22 cellular contexts compared by ENCODE assay signal in genomic region chr2:166957686-166958085, GRCh38.
DNase-seq lines count a peak whose midpoint lies in the region; ATAC-seq and TF ChIP-seq lines count a peak whose summit lies in the region.
"Had no signal": no experiment of that assay in that cellular context is flagged by ENCODE, and none has a peak within 500 bp of the region (broad histone marks: within the 10 kb centered on the region; RNA-seq: fewer than 3 reads in every experiment).

No MANE protein-coding gene starts in this region.

- intact Hi-C loops in left colon (cut with DNase I, micrococcal nuclease) = no loop called here

- H3K36me3 ChIP-seq in SK-N-MC (ENCODE audit: insufficient read depth, low read length) = no peaks in the 10 kb centered on the region
- H3K36me3 ChIP-seq: thyroid gland had no signal

- TF ChIP-seq CTCF in H9 (conservative IDR thresholded peaks at IDR 0.05) = no peak

- H3K23me2 ChIP-seq in H9 (ENCODE audit: insufficient read length, low read depth, low read length, poor library complexity, severe bottlenecking) = no peaks in the 10 kb centered on the region

- H3K4ac ChIP-seq in H9 (ENCODE audit: low read depth, low read length) = no peak overlapping the region

- H3K9ac ChIP-seq in H9 (ENCODE audit: extremely low read depth, insufficient read length, low read length) (no peak overlapping the region), SK-N-MC (ENCODE audit: insufficient read length) (no peak overlapping the region)

- H2AFZ ChIP-seq in H9 (ENCODE audit: low read length) = no peak overlapping the region

- H3K9me3 Mint-ChIP-seq in H9 = no peaks in the 10 kb centered on the region
- H3K9me3 Mint-ChIP-seq: activated T-helper 2 cell treated with anti-CD3 and anti-CD28 coated beads, Interferon-gamma antibody, Interleukin-2, Interleukin-4, amounts not matched to agents 10 μg/mL and 5 μg/mL and 100 μg/mL, durations not matched to agents 14 hours and 24 hours and 36 hours; CD8-positive, alpha-beta T cell; stimulated activated naive CD8-positive, alpha-beta T cell treated with anti-CD3 and anti-CD28 coated beads, Interleukin-15, amount 100 ng/mL, for 72 hours had no signal

- H3K27ac Mint-ChIP-seq in H9 = peak overlapping the region in 2 of 3 experiments; percentile 46 to 95; a peak in 3 of 7 replicates
- H3K27ac Mint-ChIP-seq: activated B cell treated with CpG ODN at 0.5 μM for 24 hours; activated naive CD8-positive, alpha-beta T cell; activated T-helper 2 cell treated with anti-CD3 and anti-CD28 coated beads, Interferon-gamma antibody, Interleukin-2, Interleukin-4, amounts not matched to agents 10 μg/mL and 5 μg/mL and 100 μg/mL, durations not matched to agents 14 hours and 24 hours and 36 hours; CD8-positive, alpha-beta T cell; natural killer cell treated with Interleukin-12 subunit alpha and Interleukin-12 subunit beta and Interleukin-15 and Interleukin-18, amount 100 ng/mL, for 72 hours had no signal

- no peaks in the 10 kb centered on the region for H3K27me3 ChIP-seq in H9 (ENCODE audit: insufficient read depth, low read length)
- H3K27me3 ChIP-seq: dorsolateral prefrontal cortex, thyroid gland had no signal

- no peak overlapping the region for H3T11ph ChIP-seq in H9 (ENCODE audit: low read length)

- no peak overlapping the region for H2BK12ac ChIP-seq in H9 (ENCODE audit: insufficient read length, low read depth, low read length)

- no peak overlapping the region for H3K23ac ChIP-seq in H9 (ENCODE audit: insufficient read length, low read depth, low read length)

- no peak overlapping the region for H2BK15ac ChIP-seq in H9 (ENCODE audit: low read depth, low read length)

- no peak overlapping the region for H2BK5ac ChIP-seq in H9 (ENCODE audit: insufficient read length, low read length)

- H3K9me3 ChIP-seq in H9 (ENCODE audit: control insufficient read depth, low read depth, low read length) (no peaks in the 10 kb centered on the region), SK-N-MC (ENCODE audit: low read depth, low read length) (no peaks in the 10 kb centered on the region)
- H3K9me3 ChIP-seq: thyroid gland had no signal

- no peak overlapping the region for H2BK120ac ChIP-seq in H9 (ENCODE audit: low read depth, low read length, poor library complexity, severe bottlenecking)

- no peak overlapping the region for H3K14ac ChIP-seq in H9 (ENCODE audit: insufficient read depth, low read length)

- ATAC-seq in left colon (peak; percentile 88), HG02852 (IDR thresholded peaks at IDR 0.05; ENCODE audit: unreplicated experiment) (no peak), HG03432 (IDR thresholded peaks at IDR 0.05; ENCODE audit: unreplicated experiment) (no peak), HG02884 (IDR thresholded peaks at IDR 0.05; ENCODE audit: unreplicated experiment) (no peak)
- ATAC-seq: CD8-positive, alpha-beta T cell; left ventricle myocardium superior; natural killer cell treated with Interleukin-12 subunit alpha and Interleukin-12 subunit beta and Interleukin-15 and Interleukin-18, amount 100 ng/mL, for 72 hours; SK-N-SH treated with all-trans-retinoic acid at 6 μM for 48 hours; stimulated activated naive CD8-positive, alpha-beta T cell treated with anti-CD3 and anti-CD28 coated beads, Interleukin-15, amount 100 ng/mL, for 72 hours had no signal

- no peak overlapping the region for H3K4me3 Mint-ChIP-seq in H9
- H3K4me3 Mint-ChIP-seq: activated B cell treated with CpG ODN at 0.5 μM for 24 hours; activated naive CD8-positive, alpha-beta T cell; CD8-positive, alpha-beta T cell; natural killer cell treated with Interleukin-12 subunit alpha and Interleukin-12 subunit beta and Interleukin-15 and Interleukin-18, amount 100 ng/mL, for 72 hours; stimulated activated naive CD8-positive, alpha-beta T cell treated with anti-CD3 and anti-CD28 coated beads, Interleukin-15, amount 100 ng/mL, for 72 hours had no signal

- no peaks in the 10 kb centered on the region for H3K27me3 Mint-ChIP-seq in H9 (ENCODE audit: low read depth)
- H3K27me3 Mint-ChIP-seq: activated B cell treated with CpG ODN at 0.5 μM for 24 hours; activated naive CD8-positive, alpha-beta T cell; natural killer cell treated with Interleukin-12 subunit alpha and Interleukin-12 subunit beta and Interleukin-15 and Interleukin-18, amount 100 ng/mL, for 72 hours; stimulated activated naive CD8-positive, alpha-beta T cell treated with anti-CD3 and anti-CD28 coated beads, Interleukin-15, amount 100 ng/mL, for 72 hours had no signal

- no peak overlapping the region for H4K91ac ChIP-seq in H9 (ENCODE audit: insufficient read length, low read depth, low read length)

- H3K4me2 ChIP-seq in H9 (ENCODE audit: insufficient read depth, insufficient read length, low read length) = no peak overlapping the region

- no peaks in the 10 kb centered on the region for H3K79me2 ChIP-seq in H9 (ENCODE audit: insufficient read depth, low read length)

- H3K56ac ChIP-seq in H9 (ENCODE audit: insufficient read length, low read depth, low read length) = no peak overlapping the region

- peaks cover 29 to 30% of the 10 kb centered on the region in 2 experiments for H3K4me1 Mint-ChIP-seq in H9
- H3K4me1 Mint-ChIP-seq: activated B cell treated with CpG ODN at 0.5 μM for 24 hours; stimulated activated naive CD8-positive, alpha-beta T cell treated with anti-CD3 and anti-CD28 coated beads, Interleukin-15, amount 100 ng/mL, for 72 hours had no signal

- H2AK5ac ChIP-seq in H9 (ENCODE audit: insufficient read length, low read length) = no peak overlapping the region

- no peak overlapping the region for H3K18ac ChIP-seq in H9 (ENCODE audit: insufficient read length, low read depth, low read length)

- H3K27ac ChIP-seq in H9 (ENCODE audit: insufficient read length, low read depth, low read length) = no peak overlapping the region
- peak overlapping the region; percentile 87 for H3K27ac ChIP-seq in SK-N-MC
- H3K27ac ChIP-seq: dorsolateral prefrontal cortex, thyroid gland had no signal

- H3K79me1 ChIP-seq in H9 (ENCODE audit: insufficient read depth, low read depth, low read length, poor library complexity, severe bottlenecking) = no peaks in the 10 kb centered on the region

- no peak for DNase-seq in H9
- peak; percentile 73 for DNase-seq in SK-N-MC (ENCODE audit: low read depth, low spot score)
- no peak for DNase-seq in left colon
- no peak for DNase-seq in activated T-cell treated with anti-CD3 and anti-CD28 coated beads, Interleukin-2, amount 50 U/mL, for 1 hour
- DNase-seq: activated B cell treated with CpG ODN at 0.5 μM for 24 hours; CD8-positive, alpha-beta T cell; dorsolateral prefrontal cortex; left ventricle myocardium superior; midbrain; NCI-H1048; NCI-H2029; NCI-H345; NCI-H82; stimulated activated naive CD8-positive, alpha-beta T cell treated with anti-CD3 and anti-CD28 coated beads, Interleukin-15, amount 100 ng/mL, for 72 hours; thyroid gland had no signal

- no peak overlapping the region for H4K5ac ChIP-seq in H9 (ENCODE audit: insufficient read length, low read depth, low read length)

- no peaks in the 10 kb centered on the region for H4K20me1 ChIP-seq in H9 (ENCODE audit: control insufficient read depth, insufficient read depth, insufficient read length)

- no peak overlapping the region for H4K8ac ChIP-seq in H9 (replicated peaks; ENCODE audit: insufficient read length, low read depth, low read length)

- no CpG with 5 or more reads among the region's 3 CpGs for WGBS in H9 (ENCODE audit: extremely low coverage, insufficient read length, low lambda C conversion rate)

- peaks cover 3% of the 10 kb centered on the region; the same call in 1 of the 2 replicates for H3K4me1 ChIP-seq in H9 (ENCODE audit: insufficient read depth, low read length)
- H3K4me1 ChIP-seq: thyroid gland had no signal

- H3K4me3 ChIP-seq in SK-N-MC = peak overlapping the region; percentile 16
- H3K4me3 ChIP-seq: dorsolateral prefrontal cortex, thyroid gland had no signal

- no peak overlapping the region for H2BK20ac ChIP-seq in H9 (ENCODE audit: low read depth, low read length, poor library complexity, severe bottlenecking)

- H3K36me3 Mint-ChIP-seq in H9 (ENCODE audit: insufficient read depth in 1 of 3, low read depth in 3 of 3) = no peaks in the 10 kb centered on the region
- H3K36me3 Mint-ChIP-seq: activated naive CD8-positive, alpha-beta T cell; CD8-positive, alpha-beta T cell; natural killer cell treated with Interleukin-12 subunit alpha and Interleukin-12 subunit beta and Interleukin-15 and Interleukin-18, amount 100 ng/mL, for 72 hours had no signal
